In the genomic region with DNA sequence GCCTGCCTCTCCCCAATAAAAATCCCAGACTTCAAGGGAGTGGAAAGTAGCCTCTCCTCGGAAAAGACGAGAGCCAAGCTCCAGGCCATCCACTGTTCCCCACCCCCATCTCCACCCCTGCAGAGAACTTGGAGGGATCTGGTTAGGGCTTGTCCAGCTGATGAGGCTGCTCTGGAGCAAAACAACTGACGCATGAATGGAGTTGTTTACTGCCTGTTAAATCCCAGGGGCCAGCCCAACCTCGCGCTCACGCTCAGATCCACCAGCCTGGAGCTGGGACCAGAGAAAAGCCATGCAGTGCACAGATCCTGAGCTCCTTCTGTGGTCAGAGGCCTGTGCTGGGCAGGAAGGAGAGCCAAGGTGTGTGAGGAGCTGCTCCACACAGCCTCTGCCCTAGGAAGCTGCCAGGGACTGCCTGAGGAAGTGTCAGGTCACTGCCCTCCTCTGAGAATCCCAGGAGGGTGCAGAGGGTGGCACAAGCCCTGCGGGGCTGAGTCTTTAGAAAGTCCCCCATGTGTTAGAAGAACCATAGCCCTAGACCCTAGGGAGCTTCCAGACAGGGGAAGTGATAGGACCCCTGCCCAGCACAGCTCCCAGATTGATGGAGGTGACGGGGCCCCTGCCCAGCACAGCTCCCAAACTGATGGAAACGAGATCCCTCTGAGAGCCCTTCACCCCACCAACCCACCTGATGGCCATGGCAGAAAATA, we compare ENCODE assay signal across 8 cellular contexts.
DNase-seq lines count a peak whose midpoint lies in the region; ATAC-seq and TF ChIP-seq lines count a peak whose summit lies in the region.

No MANE protein-coding gene starts in this region.

- H3K4me3 Mint-ChIP-seq in CD4-positive, alpha-beta memory T cell = no peak overlapping the region

- H3K27me3 ChIP-seq in right cardiac atrium (ENCODE audit: control insufficient read depth, insufficient read depth) = no peaks in the 10 kb centered on the region
- no peaks in the 10 kb centered on the region for H3K27me3 ChIP-seq in gastrocnemius medialis
- H3K27me3 ChIP-seq in CD4-positive, alpha-beta memory T cell (ENCODE audit: insufficient read depth, low read length) = no peaks in the 10 kb centered on the region

- POLR2A ChIA-PET in CD4-positive, alpha-beta memory T cell (lab: Charles Lee; ENCODE audit: partially characterized antibody) = no interaction called here

- H3K36me3 ChIP-seq in gastrocnemius medialis = no peaks in the 10 kb centered on the region
- H3K36me3 ChIP-seq in CD4-positive, alpha-beta memory T cell (ENCODE audit: insufficient read depth, low read length) = no peaks in the 10 kb centered on the region

- H3K9me3 ChIP-seq in right cardiac atrium (ENCODE audit: control insufficient read depth, low read length) (no peaks in the 10 kb centered on the region), gastrocnemius medialis (no peaks in the 10 kb centered on the region)
- no peaks in the 10 kb centered on the region for H3K9me3 ChIP-seq in CD4-positive, alpha-beta memory T cell (ENCODE audit: control insufficient read depth in 1 of 2, low read length in 2 of 2)

- no peak overlapping the region for H3K27ac Mint-ChIP-seq in CD4-positive, alpha-beta memory T cell

- H3K27ac ChIP-seq in right cardiac atrium (ENCODE audit: low read length) (peak overlapping the region; percentile 81), gastrocnemius medialis (peak overlapping the region; percentile 81 to 85 (median 83))
- H3K27ac ChIP-seq in CD4-positive, alpha-beta memory T cell (ENCODE audit: low read depth, low read length) = no peak overlapping the region

- TF ChIP-seq POLR2A in gastrocnemius medialis (IDR thresholded peaks at IDR 0.05) = peak in 1 of 2 donors; percentile 42

- intact Hi-C loops in right cardiac atrium (cut with DNase I) (no loop called here), gastrocnemius medialis (cut with DNase I; ENCODE audit: low total_unique reads) (no loop called here)
- intact Hi-C loops in CD4-positive, alpha-beta memory T cell (cut with micrococcal nuclease) = no loop called here

- DNase-seq in GM04504 (ENCODE audit: low read depth) (peak; percentile 89), astrocyte of the cerebellum (ENCODE audit: low read depth) (peak; percentile 84), right cardiac atrium (peak; percentile 75 to 93 (median 88)), gastrocnemius medialis (peak; percentile 69 to 81), middle frontal gyrus (ENCODE audit: extremely low spot score, low spot score) (no peak)
- DNase-seq in CD4-positive, alpha-beta memory T cell = no peak

- WGBS in right cardiac atrium = 49% methylated on average over 9 of the region's 9 CpGs

- H3K4me1 ChIP-seq in right cardiac atrium (ENCODE audit: control insufficient read depth, insufficient read depth, low read length) (peaks cover 16% of the 10 kb centered on the region), gastrocnemius medialis (peaks cover 56 to 68% of the 10 kb centered on the region in 2 donors)
- H3K4me1 ChIP-seq in CD4-positive, alpha-beta memory T cell (ENCODE audit: insufficient read depth, low read length) = no peaks in the 10 kb centered on the region

- CTCF ChIA-PET in CD4-positive, alpha-beta memory T cell (lab: Charles Lee; ENCODE audit: partially characterized antibody) = interaction anchor here (1.6 to 2.8 kb wide), 2 partner anchors 8 to 10 kb away, joined by 6 to 18 read pairs; no protein-coding TSS in a partner anchor

- no peaks in the 10 kb centered on the region for H3K4me1 Mint-ChIP-seq in CD4-positive, alpha-beta memory T cell

- in situ Hi-C loops in astrocyte of the cerebellum (cut with HindIII; ENCODE audit: low sequenced_read_pairs) (no loop called here), gastrocnemius medialis (cut with MboI; ENCODE audit: low sequenced_read_pairs in 4 of 4) (loop anchor here in 1 of 4 donors (10.0 kb wide), 1 partner anchor 65 kb away; no protein-coding TSS in a partner anchor)

- H3K36me3 Mint-ChIP-seq in CD4-positive, alpha-beta memory T cell = peaks cover 0 to 8% of the 10 kb centered on the region in 2 donors

- peaks cover 0 to under 1% of the 10 kb centered on the region in 2 donors for H3K27me3 Mint-ChIP-seq in CD4-positive, alpha-beta memory T cell

- ATAC-seq in right cardiac atrium (peak; percentile 61 to 86), gastrocnemius medialis (peak; percentile 77 to 78), HG02885 (IDR thresholded peaks at IDR 0.05; ENCODE audit: poor library complexity, unreplicated experiment) (no peak), HG03432 (IDR thresholded peaks at IDR 0.05; ENCODE audit: unreplicated experiment) (no peak)

- no peaks in the 10 kb centered on the region for H3K9me3 Mint-ChIP-seq in CD4-positive, alpha-beta memory T cell

- TF ChIP-seq CTCF in astrocyte of the cerebellum (IDR thresholded peaks at IDR 0.05; ENCODE audit: low read depth, low read length, missing control alignments) (no peak), gastrocnemius medialis (IDR thresholded peaks at IDR 0.05 in 4 of 5, conservative IDR thresholded peaks at IDR 0.05 in 1 of 5) (no peak)

- H3K4me3 ChIP-seq in astrocyte of the cerebellum (ENCODE audit: low read depth, low read length) (no peak overlapping the region), right cardiac atrium (ENCODE audit: low read length) (no peak overlapping the region), gastrocnemius medialis (no peak overlapping the region)
- H3K4me3 ChIP-seq in CD4-positive, alpha-beta memory T cell (ENCODE audit: low read length in 2 of 2) = no peak overlapping the region

Comparison
In these comparisons a context has a peak if more than half of its experiments do, and no peak if none do; other contexts are left out.
1. DNase-seq: peak in GM04504 (single experiment), astrocyte of the cerebellum (single experiment), right cardiac atrium (3 of 3) and gastrocnemius medialis (2 of 2); none in middle frontal gyrus (single experiment) and CD4-positive, alpha-beta memory T cell (0 of 5).
2. ATAC-seq: peak in right cardiac atrium (2 of 2) and gastrocnemius medialis (2 of 2); none in HG02885 (single experiment) and HG03432 (single experiment).